ENCODE assay signal across 12 cellular contexts in the genomic region with DNA sequence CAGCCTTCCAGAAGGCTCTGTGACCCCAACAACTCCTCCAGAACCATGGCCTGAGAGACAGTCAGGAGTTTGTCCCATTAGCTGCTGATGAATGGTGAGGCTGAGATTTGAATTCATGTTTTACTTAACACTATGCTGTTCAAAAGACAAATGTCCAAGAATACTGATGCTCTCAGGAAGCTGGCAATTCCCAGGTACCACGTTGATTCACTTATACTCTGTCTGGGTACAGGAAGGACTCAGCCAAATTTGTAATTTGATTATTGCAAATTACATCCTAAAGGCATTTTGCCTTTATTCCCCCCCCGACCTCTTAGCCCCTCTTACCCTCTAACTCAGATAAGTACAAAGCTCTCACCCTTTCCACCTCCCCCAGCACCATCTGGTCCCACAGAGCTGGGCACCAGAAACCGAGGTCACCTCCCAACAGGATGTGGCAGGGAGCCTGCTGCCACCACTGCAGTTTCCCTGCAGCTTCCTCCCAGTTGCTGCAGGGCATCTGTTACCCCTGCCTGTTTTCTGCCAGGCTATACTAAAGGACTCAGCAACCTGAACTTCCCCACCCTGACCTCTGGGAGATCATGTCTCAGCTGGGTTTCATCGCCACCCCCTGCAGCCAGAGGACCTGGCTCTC. TPM values are rescaled to one million over a fixed set of nuclear protein-coding genes. Genes with fewer than 3 reads are reported as not detected.
A peak's percentile ranks its signal among the peaks of the same experiment; 100 is the strongest.
DNase-seq lines count a peak whose midpoint lies in the region; ATAC-seq, FAIRE-seq and TF ChIP-seq lines count a peak whose summit lies in the region.
"Had no signal": no experiment of that assay in that cellular context is flagged by ENCODE, and none has a peak within 500 bp of the region (broad histone marks: within the 10 kb centered on the region; RNA-seq: fewer than 3 reads in every experiment).

No MANE protein-coding gene starts in this region.

- no peaks in the 10 kb centered on the region for H3K9me2 ChIP-seq in OCI-LY7 (ENCODE audit: insufficient read depth, low read length)

- POLR2A ChIA-PET in OCI-LY7 (lab: Charles Lee): no interaction called here

- no peaks in the 10 kb centered on the region for H3K9me3 ChIP-seq in OCI-LY7 (ENCODE audit: low read length)
- H3K9me3 ChIP-seq: thyroid gland had no signal

- no peaks in the 10 kb centered on the region for H4K20me1 ChIP-seq in OCI-LY7 (ENCODE audit: insufficient read depth, low read length)

- H3K9me3 Mint-ChIP-seq in dendritic cell treated with granulocyte-macrophage colony-stimulating factor and Interleukin-4, amounts not matched to agents 40 ng/mL and 50 ng/mL, for 4 days: no peaks in the 10 kb centered on the region
- H3K9me3 Mint-ChIP-seq in CD14-positive monocyte: peaks cover 0 to 10% (median 4%) of the 10 kb centered on the region in 7 donors

- no peak overlapping the region for H3K4me2 ChIP-seq in OCI-LY7 (ENCODE audit: low read length)

- H2AFZ ChIP-seq in OCI-LY7 (ENCODE audit: low read length): no peak overlapping the region
- H2AFZ ChIP-seq: parathyroid adenoma had no signal

- ATAC-seq in GM18520 (IDR thresholded peaks at IDR 0.05; ENCODE audit: unreplicated experiment): no peak

- H3K27ac Mint-ChIP-seq in dendritic cell treated with granulocyte-macrophage colony-stimulating factor and Interleukin-4, amounts not matched to agents 40 ng/mL and 50 ng/mL, for 4 days: peak overlapping the region; percentile 4
- H3K27ac Mint-ChIP-seq in CD14-positive monocyte: peak overlapping the region in 3 of 7 donors; percentile 10 to 68 (median 45)

- no peaks in the 10 kb centered on the region for H3K36me3 Mint-ChIP-seq in dendritic cell treated with granulocyte-macrophage colony-stimulating factor and Interleukin-4, amounts not matched to agents 40 ng/mL and 50 ng/mL, for 4 days (ENCODE audit: low read depth)
- H3K36me3 Mint-ChIP-seq in CD14-positive monocyte: peaks cover 0 to 1% of the 10 kb centered on the region in 2 donors

- no peak for TF ChIP-seq CTCF in OCI-LY7 (conservative IDR thresholded peaks at IDR 0.05; ENCODE audit: low read length)
- no peak for TF ChIP-seq CTCF in CD14-positive monocyte (IDR thresholded peaks at IDR 0.05)

- H3K4me1 ChIP-seq in OCI-LY7 (ENCODE audit: insufficient read depth, low read length, poor library complexity, severe bottlenecking): no peaks in the 10 kb centered on the region
- H3K4me1 ChIP-seq: parathyroid adenoma, thyroid gland had no signal

- H3K27me3 Mint-ChIP-seq in dendritic cell treated with granulocyte-macrophage colony-stimulating factor and Interleukin-4, amounts not matched to agents 40 ng/mL and 50 ng/mL, for 4 days: no peaks in the 10 kb centered on the region
- peaks cover 0 to 1% (median 1%) of the 10 kb centered on the region in 3 donors for H3K27me3 Mint-ChIP-seq in CD14-positive monocyte (ENCODE audit: low read depth in 3 of 3)

- H3K4me3 Mint-ChIP-seq in dendritic cell treated with granulocyte-macrophage colony-stimulating factor and Interleukin-4, amounts not matched to agents 40 ng/mL and 50 ng/mL, for 4 days: no peak overlapping the region
- no peak overlapping the region for H3K4me3 Mint-ChIP-seq in CD14-positive monocyte

- no peak overlapping the region for H3K4me3 ChIP-seq in OCI-LY7 (ENCODE audit: low read depth, low read length, poor library complexity, severe bottlenecking)
- H3K4me3 ChIP-seq: thyroid gland had no signal

- CTCF ChIA-PET in OCI-LY7 (lab: Charles Lee; ENCODE audit: unreplicated experiment): no interaction called here

- intact Hi-C loops in OCI-LY7 (cut with micrococcal nuclease; ENCODE audit: unreplicated experiment) (no loop called here), CD14-positive monocyte (cut with micrococcal nuclease) (no loop called here)
- intact Hi-C loops in dendritic cell treated with granulocyte-macrophage colony-stimulating factor and Interleukin-4, amounts not matched to agents 40 ng/mL and 50 ng/mL, for 4 days (cut with micrococcal nuclease): no loop called here

- no peaks in the 10 kb centered on the region for H3K79me2 ChIP-seq in OCI-LY7 (ENCODE audit: insufficient read depth, low read depth, low read length)
- H3K79me2 ChIP-seq: parathyroid adenoma had no signal

- no peaks in the 10 kb centered on the region for H3K36me3 ChIP-seq in OCI-LY7 (ENCODE audit: insufficient read depth, low read length)
- H3K36me3 ChIP-seq: thyroid gland had no signal

- DNase-seq in NCI-H2171 treated with DMSO at 0.1 percent for 48 hours (lab: John Stamatoyannopoulos, UW): peak; percentile 41
- no peak for DNase-seq in NCI-H2171 (lab: John Stamatoyannopoulos, UW)
- DNase-seq in HTR-8/SVneo (ENCODE audit: insufficient read length, low spot score): peak; percentile 10
- peak; percentile 7 for DNase-seq in OCI-LY7 (ENCODE audit: low spot score)
- DNase-seq in NCI-H2196 (lab: John Stamatoyannopoulos, UW; ENCODE audit: unreplicated experiment): no peak
- no peak for DNase-seq in CD14-positive monocyte (ENCODE audit: low spot score)
- DNase-seq: kidney, thyroid gland had no signal

- BruUV-seq in OCI-LY7 (replicated peaks; lab: Mats Ljungman, UMichigan): no TSS peak

- H3K4me1 Mint-ChIP-seq in dendritic cell treated with granulocyte-macrophage colony-stimulating factor and Interleukin-4, amounts not matched to agents 40 ng/mL and 50 ng/mL, for 4 days (ENCODE audit: low read depth): peaks cover 8% of the 10 kb centered on the region
- H3K4me1 Mint-ChIP-seq in CD14-positive monocyte: peaks cover 19% of the 10 kb centered on the region

- no peak for FAIRE-seq in HTR-8/SVneo (lab: Jason Lieb, UNC)
- FAIRE-seq: kidney had no signal

- H3K27ac ChIP-seq in OCI-LY7 (ENCODE audit: low read depth, low read length, poor library complexity, severe bottlenecking): no peak overlapping the region
- H3K27ac ChIP-seq: epithelial cell of prostate, parathyroid adenoma, thyroid gland had no signal

RNA-seq across cellular contexts. Expression of a gene that starts 33.6 kb away (rescaled TPM):
- 18.0 and 23.8 TPM in 2 replicates for total RNA-seq in OCI-LY7 (2014; rRNA removed; shearing (Covaris generic))
- 21.6 and 24.1 TPM in 2 replicates for total RNA-seq in OCI-LY7 (2022)
- 1 to 10 TPM; 9.0 to 9.1 TPM for polyA plus RNA-seq in CD14-positive monocyte

RNA-seq across cellular contexts. Expression of a gene that starts 33.7 kb away (rescaled TPM):
- total RNA-seq in OCI-LY7 (2014; rRNA removed; shearing (Covaris generic)): 12.7 and 24.3 TPM in 2 replicates
- 23.5 and 28.4 TPM in 2 replicates for total RNA-seq in OCI-LY7 (2022)
- polyA plus RNA-seq in CD14-positive monocyte: 10 to 100 TPM in 1 of 2 donors, 1 to 10 TPM in 1; 9.1 to 15.1 TPM

Comparison
In these comparisons a context has a peak if more than half of its experiments do, and no peak if none do; other contexts are left out.
1. DNase-seq: peak in NCI-H2171 treated with DMSO at 0.1 percent for 48 hours (single experiment), HTR-8/SVneo (single experiment) and OCI-LY7 (single experiment); none in NCI-H2171 (single experiment), NCI-H2196 (single experiment) and CD14-positive monocyte (single experiment).